ENCODE assay signal across 14 cellular contexts in genomic region chr1:55554611-55555010, GRCh38.
DNase-seq lines count a peak whose midpoint lies in the region; ATAC-seq and TF ChIP-seq lines count a peak whose summit lies in the region.
"Had no signal": no experiment of that assay in that cellular context is flagged by ENCODE, and none has a peak within 500 bp of the region (broad histone marks: within the 10 kb centered on the region; RNA-seq: fewer than 3 reads in every experiment).

No MANE protein-coding gene starts in this region.

- no peak for TF ChIP-seq EP300 in SK-N-SH (IDR thresholded peaks at IDR 0.05; ENCODE audit: borderline replicate concordance in 1 of 2, low read depth in 1 of 2, low read length in 1 of 2)

- no peak overlapping the region; a peak in 1 of 4 replicates for H3K27ac ChIP-seq in SK-N-SH (ENCODE audit: low read depth in 2 of 2, low read length in 1 of 2)
- H3K27ac ChIP-seq: BLaER1 treated with 17β-estradiol and CSF1 and Interleukin-3, amounts not matched to agents 10 nM and 100 nM had no signal

- peak; percentile 96 for DNase-seq in DMS 273 (lab: John Stamatoyannopoulos, UW; ENCODE audit: unreplicated experiment)
- DNase-seq in NCI-H1694 treated with DMSO at 0.1 percent for 48 hours (lab: John Stamatoyannopoulos, UW), result peak; percentile 80
- DNase-seq in NCI-H524 treated with DMSO at 0.1 percent for 48 hours (lab: John Stamatoyannopoulos, UW), result peak; percentile 96
- DNase-seq in cerebellar cortex (ENCODE audit: low spot score), result peak; percentile 29
- DNase-seq in stimulated activated CD4-positive, alpha-beta T cell treated with anti-CD3 and anti-CD28 coated beads, Interleukin-15, amount 100 ng/mL, for 24 hours, result no peak
- DNase-seq in SK-N-SH, result no peak
- DNase-seq in activated naive CD4-positive, alpha-beta T cell treated with Interleukin-2 at 50 U/mL for 16 hours, result no peak
- DNase-seq: ACHN; CD4-positive, CD25-positive, alpha-beta regulatory T cell; DMS79; KG1 had no signal

- TF ChIP-seq CTCF in SK-N-SH (IDR thresholded peaks at IDR 0.05), result no peak

- no peak overlapping the region for H3K4me3 ChIP-seq in SK-N-SH (ENCODE audit: low read depth in 2 of 2, low read length in 1 of 2)
- H3K4me3 ChIP-seq: BLaER1 treated with 17β-estradiol and CSF1 and Interleukin-3, amounts not matched to agents 10 nM and 100 nM had no signal

- ATAC-seq in GM18873 (IDR thresholded peaks at IDR 0.05; ENCODE audit: low FRiP score, unreplicated experiment), result no peak
- ATAC-seq: HCT116 had no signal

- peaks cover 0 to 31% of the 10 kb centered on the region in 2 experiments; a peak in 1 of 4 replicates for H3K4me1 ChIP-seq in SK-N-SH (ENCODE audit: control insufficient read depth in 1 of 2, insufficient read depth in 2 of 2, low read depth in 1 of 2, low read length in 1 of 2)
- H3K4me1 ChIP-seq: BLaER1 treated with 17β-estradiol and CSF1 and Interleukin-3, amounts not matched to agents 10 nM and 100 nM had no signal

- H3F3A ChIP-seq in SK-N-SH (replicated peaks; ENCODE audit: insufficient read depth), result no peaks in the 10 kb centered on the region

- POLR2A ChIA-PET in SK-N-SH (lab: Yijun Ruan, JAX), result no interaction called here

- H3K36me3 ChIP-seq in SK-N-SH (replicated peaks in 1 of 2; ENCODE audit: control insufficient read depth in 1 of 2, insufficient read depth in 2 of 2, low read length in 1 of 2), result no peaks in the 10 kb centered on the region
- H3K36me3 ChIP-seq: BLaER1 treated with 17β-estradiol and CSF1 and Interleukin-3, amounts not matched to agents 10 nM and 100 nM had no signal

- no peak overlapping the region for H2AFZ ChIP-seq in SK-N-SH (ENCODE audit: low read depth)

- H4K20me1 ChIP-seq in SK-N-SH (ENCODE audit: insufficient read depth), result no peaks in the 10 kb centered on the region
- H4K20me1 ChIP-seq: BLaER1 treated with 17β-estradiol and CSF1 and Interleukin-3, amounts not matched to agents 10 nM and 100 nM had no signal

- no peak overlapping the region for H3K9ac ChIP-seq in SK-N-SH
- H3K9ac ChIP-seq: BLaER1 treated with 17β-estradiol and CSF1 and Interleukin-3, amounts not matched to agents 10 nM and 100 nM had no signal

- no peaks in the 10 kb centered on the region for H3K79me2 ChIP-seq in SK-N-SH (ENCODE audit: insufficient read depth)

- H3K9me2 ChIP-seq in SK-N-SH, result no peaks in the 10 kb centered on the region

- H3K4me2 ChIP-seq in SK-N-SH, result no peak overlapping the region
- H3K4me2 ChIP-seq: BLaER1 treated with 17β-estradiol and CSF1 and Interleukin-3, amounts not matched to agents 10 nM and 100 nM had no signal

- H3K9me3 ChIP-seq in SK-N-SH, result no peaks in the 10 kb centered on the region

- 78% methylated on average over 3 of the region's 3 CpGs for WGBS in SK-N-SH (ENCODE audit: low lambda C conversion rate)

- CTCF ChIA-PET in SK-N-SH (lab: Yijun Ruan, JAX), result no interaction called here

- H3K27me3 ChIP-seq in SK-N-SH (ENCODE audit: insufficient read depth), result no peaks in the 10 kb centered on the region
- H3K27me3 ChIP-seq: BLaER1 treated with 17β-estradiol and CSF1 and Interleukin-3, amounts not matched to agents 10 nM and 100 nM had no signal

- no peak for TF ChIP-seq RAD21 in SK-N-SH (IDR thresholded peaks at IDR 0.05; ENCODE audit: low read length)

TF ChIP-seq in SK-N-SH, 30 proteins besides CTCF, POLR2A, EP300 and RAD21:
- TF ChIP-seq REST (IDR thresholded peaks at IDR 0.05; ENCODE audit: low read depth, low read length), result no peak
TF ChIP-seq in SK-N-SH: peak in this region for 0.

Comparison
In these comparisons a context has a peak if more than half of its experiments do, and no peak if none do; other contexts are left out.
1. DNase-seq: peak in DMS 273 (single experiment), NCI-H1694 treated with DMSO at 0.1 percent for 48 hours (single experiment), NCI-H524 treated with DMSO at 0.1 percent for 48 hours (single experiment) and cerebellar cortex (single experiment); none in stimulated activated CD4-positive, alpha-beta T cell treated with anti-CD3 and anti-CD28 coated beads, Interleukin-15, amount 100 ng/mL, for 24 hours (single experiment), SK-N-SH (single experiment) and activated naive CD4-positive, alpha-beta T cell treated with Interleukin-2 at 50 U/mL for 16 hours (single experiment).